In the genomic region with DNA sequence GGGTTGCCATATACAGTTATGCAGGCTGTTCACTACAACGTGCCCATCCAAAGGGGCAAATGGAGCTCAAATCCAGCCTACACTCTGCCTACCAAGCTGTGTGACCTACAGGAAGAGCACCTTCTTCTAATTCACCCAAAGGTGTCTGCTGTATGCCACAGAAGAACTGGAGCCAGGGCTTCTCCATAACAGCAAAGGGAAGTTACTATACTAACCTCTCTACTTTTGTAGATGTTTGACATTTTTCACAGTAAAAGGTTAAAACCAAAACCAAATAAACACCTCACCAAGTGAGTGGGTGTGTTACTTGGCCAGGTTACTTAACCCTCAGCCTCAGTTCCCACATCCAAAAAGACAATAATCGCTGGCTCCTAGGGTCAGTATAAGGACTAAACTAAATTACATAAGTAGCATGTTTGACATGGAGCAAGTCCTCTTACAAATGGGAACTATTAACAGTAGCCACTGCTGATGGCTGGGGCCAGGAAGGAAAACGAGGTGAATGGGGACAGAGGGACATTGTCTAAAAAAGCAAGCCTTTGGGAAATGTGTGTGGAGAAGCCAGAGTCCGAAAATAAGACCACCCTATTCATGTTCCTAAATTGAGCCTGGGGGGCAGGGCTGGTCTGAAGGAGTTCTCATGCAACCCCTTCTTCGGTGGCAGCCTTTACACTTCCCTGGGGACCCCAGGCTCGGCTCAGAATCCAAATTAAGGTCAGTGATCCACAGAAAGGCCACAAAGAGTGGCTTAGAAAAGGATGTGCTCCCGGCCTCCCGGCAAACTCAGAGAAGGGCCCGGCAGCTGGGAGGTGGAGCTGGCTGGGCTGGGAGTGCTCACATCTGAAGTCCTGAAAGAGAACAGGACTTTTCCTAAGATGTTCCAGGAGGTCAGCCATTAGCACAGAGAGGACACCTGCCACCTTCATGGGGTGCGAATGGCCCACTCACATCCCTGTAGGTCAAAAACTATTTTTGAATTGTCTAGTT, we compare ENCODE assay signal across 2 cellular contexts.
TF ChIP-seq lines count a peak whose summit lies in the region.

No MANE protein-coding gene starts in this region.

TF ChIP-seq in A549, 52 proteins besides CTCF, POLR2A, EP300 and RAD21:
- TF ChIP-seq KDM5A (IDR thresholded peaks at IDR 0.05) (no peak), PBX3 (IDR thresholded peaks at IDR 0.05) (no peak), E2F6 (IDR thresholded peaks at IDR 0.05; ENCODE audit: borderline replicate concordance, low read depth) (no peak), POLR2AphosphoS2 (conservative IDR thresholded peaks at IDR 0.05; ENCODE audit: low read length) (no peak), PHF8 (IDR thresholded peaks at IDR 0.05; ENCODE audit: borderline replicate concordance, low read depth) (no peak), JUN (IDR thresholded peaks at IDR 0.05) (no peak), ZFP36 (IDR thresholded peaks at IDR 0.05; ENCODE audit: borderline replicate concordance, partially characterized antibody) (no peak), EHF (CRISPR knock-in tag; IDR thresholded peaks at IDR 0.05) (no peak), MAZ (IDR thresholded peaks at IDR 0.05; ENCODE audit: borderline replicate concordance, low read depth, low read length) (no peak), HEYL (CRISPR knock-in tag; IDR thresholded peaks at IDR 0.05) (no peak), FOSL2 (IDR thresholded peaks at IDR 0.05) (no peak), FOSL2 (CRISPR knock-in tag; IDR thresholded peaks at IDR 0.05) (no peak), BHLHE40 (IDR thresholded peaks at IDR 0.05; ENCODE audit: low read depth, low read length) (no peak)
- TF ChIP-seq, protein P1, sequence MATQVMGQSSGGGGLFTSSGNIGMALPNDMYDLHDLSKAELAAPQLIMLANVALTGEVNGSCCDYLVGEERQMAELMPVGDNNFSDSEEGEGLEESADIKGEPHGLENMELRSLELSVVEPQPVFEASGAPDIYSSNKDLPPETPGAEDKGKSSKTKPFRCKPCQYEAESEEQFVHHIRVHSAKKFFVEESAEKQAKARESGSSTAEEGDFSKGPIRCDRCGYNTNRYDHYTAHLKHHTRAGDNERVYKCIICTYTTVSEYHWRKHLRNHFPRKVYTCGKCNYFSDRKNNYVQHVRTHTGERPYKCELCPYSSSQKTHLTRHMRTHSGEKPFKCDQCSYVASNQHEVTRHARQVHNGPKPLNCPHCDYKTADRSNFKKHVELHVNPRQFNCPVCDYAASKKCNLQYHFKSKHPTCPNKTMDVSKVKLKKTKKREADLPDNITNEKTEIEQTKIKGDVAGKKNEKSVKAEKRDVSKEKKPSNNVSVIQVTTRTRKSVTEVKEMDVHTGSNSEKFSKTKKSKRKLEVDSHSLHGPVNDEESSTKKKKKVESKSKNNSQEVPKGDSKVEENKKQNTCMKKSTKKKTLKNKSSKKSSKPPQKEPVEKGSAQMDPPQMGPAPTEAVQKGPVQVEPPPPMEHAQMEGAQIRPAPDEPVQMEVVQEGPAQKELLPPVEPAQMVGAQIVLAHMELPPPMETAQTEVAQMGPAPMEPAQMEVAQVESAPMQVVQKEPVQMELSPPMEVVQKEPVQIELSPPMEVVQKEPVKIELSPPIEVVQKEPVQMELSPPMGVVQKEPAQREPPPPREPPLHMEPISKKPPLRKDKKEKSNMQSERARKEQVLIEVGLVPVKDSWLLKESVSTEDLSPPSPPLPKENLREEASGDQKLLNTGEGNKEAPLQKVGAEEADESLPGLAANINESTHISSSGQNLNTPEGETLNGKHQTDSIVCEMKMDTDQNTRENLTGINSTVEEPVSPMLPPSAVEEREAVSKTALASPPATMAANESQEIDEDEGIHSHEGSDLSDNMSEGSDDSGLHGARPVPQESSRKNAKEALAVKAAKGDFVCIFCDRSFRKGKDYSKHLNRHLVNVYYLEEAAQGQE (IDR thresholded peaks at IDR 0.05) = no peak

TF ChIP-seq in IMR-90, 13 proteins besides CTCF, POLR2A, EP300 and RAD21:
- TF ChIP-seq SMC3 (IDR thresholded peaks at IDR 0.05; ENCODE audit: low read depth, low read length) (no peak), FOS (IDR thresholded peaks at IDR 0.05; ENCODE audit: low read depth, low read length) (no peak), CHD1 (IDR thresholded peaks at IDR 0.05; ENCODE audit: low read depth, low read length) (no peak), CEBPB (IDR thresholded peaks at IDR 0.05; ENCODE audit: low read depth, low read length) (no peak), MAZ (IDR thresholded peaks at IDR 0.05; ENCODE audit: borderline replicate concordance, low read depth, low read length) (no peak), MXI1 (IDR thresholded peaks at IDR 0.05; ENCODE audit: borderline replicate concordance, low read depth, low read length) (no peak)
